In genomic region chr1:89643577-89643976, GRCh38 we compare ENCODE assay signal across 23 cellular contexts. TPM values are rescaled to one million over a fixed set of nuclear protein-coding genes. Genes with fewer than 3 reads are reported as not detected.
A peak's percentile ranks its signal among the peaks of the same experiment; 100 is the strongest.
DNase-seq lines count a peak whose midpoint lies in the region; ATAC-seq and TF ChIP-seq lines count a peak whose summit lies in the region.
"Had no signal": no experiment of that assay in that cellular context is flagged by ENCODE, and none has a peak within 500 bp of the region (broad histone marks: within the 10 kb centered on the region; RNA-seq: fewer than 3 reads in every experiment).

No MANE protein-coding gene starts in this region.

- no peak for DNase-seq in T-helper 2 cell treated with Interferon-gamma antibody and Interleukin-4, amounts not matched to agents 5 μg/mL and 100 μg/mL, for 36 hours (ENCODE audit: low spot score)
- DNase-seq in T-helper 2 cell (no peak), left ventricle myocardium inferior (no peak), Right ventricle myocardium superior (no peak), dermis blood vessel endothelial cell (peak; percentile 53), sciatic nerve (ENCODE audit: low spot score) (no peak)
- DNase-seq: AML-193, DMS153, GF-D8, IMR-90, NCI-H1417, NCI-H187, NCI-H2107, NCI-H510A, NCI-H774, OCI-M1, RPMI8226 had no signal

- no peaks in the 10 kb centered on the region for H3K27me3 Mint-ChIP-seq in T-helper 2 cell treated with Interferon-gamma antibody and Interleukin-4, amounts not matched to agents 5 μg/mL and 100 μg/mL, for 36 hours (ENCODE audit: low read depth)

- peaks cover 50% of the 10 kb centered on the region for H3K4me1 ChIP-seq in left ventricle myocardium inferior
- peaks cover 0 to 18% (median 7%) of the 10 kb centered on the region in 5 donors for H3K4me1 ChIP-seq in subcutaneous abdominal adipose tissue (ENCODE audit: control insufficient read depth in 5 of 5, insufficient read depth in 5 of 5, low read length in 5 of 5)

- no peak overlapping the region for H3K4me3 Mint-ChIP-seq in T-helper 2 cell treated with Interferon-gamma antibody and Interleukin-4, amounts not matched to agents 5 μg/mL and 100 μg/mL, for 36 hours
- H3K4me3 Mint-ChIP-seq: CD14-positive monocyte, GM23338 had no signal

- peaks cover 43% of the 10 kb centered on the region for H3K4me1 Mint-ChIP-seq in T-helper 2 cell treated with Interferon-gamma antibody and Interleukin-4, amounts not matched to agents 5 μg/mL and 100 μg/mL, for 36 hours (ENCODE audit: low read depth)
- H3K4me1 Mint-ChIP-seq: GM23338 had no signal

- no peak overlapping the region for H3K9ac ChIP-seq in subcutaneous abdominal adipose tissue (ENCODE audit: low read length in 5 of 5)

- H3K36me3 Mint-ChIP-seq in T-helper 2 cell treated with Interferon-gamma antibody and Interleukin-4, amounts not matched to agents 5 μg/mL and 100 μg/mL, for 36 hours (ENCODE audit: low read depth): peaks cover 61% of the 10 kb centered on the region

- intact Hi-C loops in left ventricle myocardium inferior (cut with micrococcal nuclease): no loop called here
- intact Hi-C loops in Right ventricle myocardium superior (cut with DNase I): no loop called here
- intact Hi-C loops in sciatic nerve (cut with DNase I): no loop called here

- H3K27ac Mint-ChIP-seq in T-helper 2 cell treated with Interferon-gamma antibody and Interleukin-4, amounts not matched to agents 5 μg/mL and 100 μg/mL, for 36 hours: peak overlapping the region; percentile 31
- H3K27ac Mint-ChIP-seq: GM23338 had no signal

- H3K4me3 ChIP-seq in left ventricle myocardium inferior: peak overlapping the region; percentile 3
- H3K4me3 ChIP-seq in subcutaneous abdominal adipose tissue (ENCODE audit: low read depth in 1 of 5, low read length in 5 of 5): no peak overlapping the region
- H3K4me3 ChIP-seq: GM23338 had no signal

- H3K9me3 ChIP-seq in left ventricle myocardium inferior (replicated peaks): peaks cover 20% of the 10 kb centered on the region
- H3K9me3 ChIP-seq in subcutaneous abdominal adipose tissue (ENCODE audit: control insufficient read depth in 5 of 5, low read length in 5 of 5): peaks cover 0 to 6% (median 2%) of the 10 kb centered on the region in 5 donors

- TF ChIP-seq CTCF in left ventricle myocardium inferior (IDR thresholded peaks at IDR 0.05; ENCODE audit: borderline replicate concordance): no peak

- H3K36me3 ChIP-seq in left ventricle myocardium inferior (no peaks in the 10 kb centered on the region), subcutaneous abdominal adipose tissue (ENCODE audit: control insufficient read depth in 5 of 5, insufficient read depth in 5 of 5, low read length in 5 of 5) (no peaks in the 10 kb centered on the region)

- ATAC-seq in Right ventricle myocardium superior (ENCODE audit: poor library complexity): no peak
- no peak for ATAC-seq in sciatic nerve
- ATAC-seq in GM19463 (IDR thresholded peaks at IDR 0.05; ENCODE audit: unreplicated experiment): no peak
- ATAC-seq: GM23338, HCT116 had no signal

- peaks cover 30% of the 10 kb centered on the region for H3K9me3 Mint-ChIP-seq in T-helper 2 cell treated with Interferon-gamma antibody and Interleukin-4, amounts not matched to agents 5 μg/mL and 100 μg/mL, for 36 hours

- H3K27ac ChIP-seq in left ventricle myocardium inferior (replicated peaks) (peak overlapping the region; percentile 54), subcutaneous abdominal adipose tissue (ENCODE audit: low read depth, low read length) (peak overlapping the region; percentile 50)
- H3K27ac ChIP-seq: 22Rv1 had no signal

- H3K27me3 ChIP-seq in left ventricle myocardium inferior (ENCODE audit: low read depth): no peaks in the 10 kb centered on the region
- no peaks in the 10 kb centered on the region for H3K27me3 ChIP-seq in subcutaneous abdominal adipose tissue (ENCODE audit: control insufficient read depth in 5 of 5, insufficient read depth in 4 of 5, low read length in 5 of 5)

RNA-seq across cellular contexts. Expression of gene LRRC8C, which starts 10.7 kb away (rescaled TPM):
- total RNA-seq in left ventricle myocardium inferior (6.2 TPM), Right ventricle myocardium superior (5.9 TPM), dermis blood vessel endothelial cell (30.0 and 40.4 TPM in 2 replicates), sciatic nerve (19.6 TPM)
